ENCODE assay signal across 9 cellular contexts in genomic region chr15:64596701-64597468, GRCh38.
DNase-seq lines count a peak whose midpoint lies in the region; TF ChIP-seq lines count a peak whose summit lies in the region.
"Had no signal": no experiment of that assay in that cellular context is flagged by ENCODE, and none has a peak within 500 bp of the region (broad histone marks: within the 10 kb centered on the region; RNA-seq: fewer than 3 reads in every experiment).

No MANE protein-coding gene starts in this region.

- no peak overlapping the region for H2BK120ac ChIP-seq in neuronal stem cell (ENCODE audit: low read depth, low read length)

- H3K27me3 Mint-ChIP-seq in T-helper 2 cell treated with Interferon-gamma antibody and Interleukin-4, amounts not matched to agents 5 μg/mL and 100 μg/mL, for 36 hours (ENCODE audit: low read depth): no peaks in the 10 kb centered on the region
- H3K27me3 Mint-ChIP-seq in Calu3 (ENCODE audit: unreplicated experiment): no peaks in the 10 kb centered on the region
- H3K27me3 Mint-ChIP-seq: dendritic cell treated with granulocyte-macrophage colony-stimulating factor and Interleukin-4, amounts not matched to agents 40 ng/mL and 50 ng/mL, for 4 days had no signal

- H4K91ac ChIP-seq in neuronal stem cell (ENCODE audit: low read depth, low read length, poor library complexity): no peak overlapping the region

- no peak overlapping the region for H3K4me2 ChIP-seq in neuronal stem cell (ENCODE audit: insufficient read depth, low read length, poor library complexity, severe bottlenecking)

- no peak overlapping the region for H3K4ac ChIP-seq in neuronal stem cell (ENCODE audit: low read length)

- intact Hi-C loops in Calu3 (cut with micrococcal nuclease; ENCODE audit: unreplicated experiment): no loop called here

- no peak overlapping the region for H3K18ac ChIP-seq in neuronal stem cell (ENCODE audit: low read length)

- peaks cover 10 to 11% of the 10 kb centered on the region in 2 donors for H3K4me1 ChIP-seq in neuronal stem cell (ENCODE audit: control insufficient read depth in 2 of 2, insufficient read depth in 1 of 2, low read depth in 1 of 2, low read length in 2 of 2)

- no peak overlapping the region for H3K9ac ChIP-seq in neuronal stem cell (ENCODE audit: low read depth, low read length, poor library complexity)

- H3K14ac ChIP-seq in neuronal stem cell (ENCODE audit: low read length): no peak overlapping the region

- H3K9me3 ChIP-seq in neuronal stem cell (replicated peaks in 1 of 2; ENCODE audit: control insufficient read depth in 2 of 2, insufficient read depth in 1 of 2, low read depth in 1 of 2, low read length in 2 of 2): no peaks in the 10 kb centered on the region

- H3K23ac ChIP-seq in neuronal stem cell (ENCODE audit: low read depth, low read length, poor library complexity): no peak overlapping the region

- no peak overlapping the region for H2BK15ac ChIP-seq in neuronal stem cell (ENCODE audit: low read length)

- peaks cover 50% of the 10 kb centered on the region for H3K4me1 Mint-ChIP-seq in T-helper 2 cell treated with Interferon-gamma antibody and Interleukin-4, amounts not matched to agents 5 μg/mL and 100 μg/mL, for 36 hours (ENCODE audit: low read depth)
- peaks cover 17% of the 10 kb centered on the region for H3K4me1 Mint-ChIP-seq in Calu3 (ENCODE audit: low read depth, unreplicated experiment)

- H3K27ac Mint-ChIP-seq in T-helper 2 cell treated with Interferon-gamma antibody and Interleukin-4, amounts not matched to agents 5 μg/mL and 100 μg/mL, for 36 hours: peak overlapping the region; percentile 93
- no peak overlapping the region for H3K27ac Mint-ChIP-seq in Calu3 (ENCODE audit: unreplicated experiment)
- H3K27ac Mint-ChIP-seq: dendritic cell treated with granulocyte-macrophage colony-stimulating factor and Interleukin-4, amounts not matched to agents 40 ng/mL and 50 ng/mL, for 4 days had no signal

- CTCF ChIA-PET in Calu3 (lab: Charles Lee): interaction anchor here (0.6 to 0.9 kb wide), 3 partner anchors 21 to 60 kb away, joined by 3 to 11 read pairs (median 3); no protein-coding TSS in a partner anchor

- no peak overlapping the region for H4K8ac ChIP-seq in neuronal stem cell (ENCODE audit: low read depth, low read length)

- H2BK5ac ChIP-seq in neuronal stem cell (ENCODE audit: low read length): no peak overlapping the region

- peak overlapping the region; percentile 89 for H3K4me3 Mint-ChIP-seq in T-helper 2 cell treated with Interferon-gamma antibody and Interleukin-4, amounts not matched to agents 5 μg/mL and 100 μg/mL, for 36 hours
- no peak overlapping the region for H3K4me3 Mint-ChIP-seq in Calu3 (ENCODE audit: low read depth, unreplicated experiment)
- H3K4me3 Mint-ChIP-seq: dendritic cell treated with granulocyte-macrophage colony-stimulating factor and Interleukin-4, amounts not matched to agents 40 ng/mL and 50 ng/mL, for 4 days had no signal

- peaks cover 2% of the 10 kb centered on the region for H3K79me1 ChIP-seq in neuronal stem cell (ENCODE audit: low read depth, low read length)

- no peak for TF ChIP-seq CTCF in Calu3 (IDR thresholded peaks at IDR 0.05; ENCODE audit: unreplicated experiment)

- BruUV-seq in Calu3 (replicated peaks; lab: Mats Ljungman, UMichigan): no TSS peak

- peak; percentile 14 for DNase-seq in stimulated activated CD4-positive, alpha-beta T cell treated with anti-CD3 and anti-CD28 coated beads, Interleukin-4, amount 100 ng/mL, for 24 hours
- no peak for DNase-seq in stimulated activated CD4-positive, alpha-beta T cell treated with anti-CD3 and anti-CD28 coated beads, Interleukin-12 subunit alpha, Interleukin-12 subunit beta, amount 100 ng/mL, for 4 hours
- DNase-seq in NCI-H1092 treated with DMSO at 0.1 percent for 48 hours (lab: John Stamatoyannopoulos, UW) (peak; percentile 75), fibroblast of peridontal ligament (ENCODE audit: extremely low read depth) (peak; percentile 68), neuronal stem cell (ENCODE audit: low spot score) (peak; percentile 53), Calu3 (no peak), T1000 (lab: John Stamatoyannopoulos, UW) (no peak)
- DNase-seq in T-helper 2 cell treated with Interferon-gamma antibody and Interleukin-4, amounts not matched to agents 5 μg/mL and 100 μg/mL, for 36 hours (ENCODE audit: low spot score): peak; percentile 26

- no peak overlapping the region for H2AFZ ChIP-seq in neuronal stem cell (ENCODE audit: low read length)

- no peaks in the 10 kb centered on the region for H3K36me3 ChIP-seq in neuronal stem cell (replicated peaks in 1 of 2; ENCODE audit: control insufficient read depth in 2 of 2, insufficient read depth in 2 of 2, low read length in 2 of 2)

- H2AK5ac ChIP-seq in neuronal stem cell (ENCODE audit: low read depth, low read length): no peak overlapping the region

- no peaks in the 10 kb centered on the region for H3K27me3 ChIP-seq in neuronal stem cell (ENCODE audit: control insufficient read depth in 3 of 3, insufficient read depth in 3 of 3, low read depth in 1 of 3, low read length in 3 of 3)

- H3K9me3 Mint-ChIP-seq in T-helper 2 cell treated with Interferon-gamma antibody and Interleukin-4, amounts not matched to agents 5 μg/mL and 100 μg/mL, for 36 hours: no peaks in the 10 kb centered on the region
- H3K9me3 Mint-ChIP-seq in Calu3 (ENCODE audit: low read depth, unreplicated experiment): no peaks in the 10 kb centered on the region
- H3K9me3 Mint-ChIP-seq: dendritic cell treated with granulocyte-macrophage colony-stimulating factor and Interleukin-4, amounts not matched to agents 40 ng/mL and 50 ng/mL, for 4 days had no signal

- peaks cover 12% of the 10 kb centered on the region for H3K36me3 Mint-ChIP-seq in T-helper 2 cell treated with Interferon-gamma antibody and Interleukin-4, amounts not matched to agents 5 μg/mL and 100 μg/mL, for 36 hours (ENCODE audit: low read depth)
- H3K36me3 Mint-ChIP-seq in Calu3 (ENCODE audit: insufficient read depth, unreplicated experiment): peaks cover 6% of the 10 kb centered on the region

- H3K4me3 ChIP-seq in neuronal stem cell (ENCODE audit: low read length in 2 of 2): no peak overlapping the region

- H2BK12ac ChIP-seq in neuronal stem cell (ENCODE audit: low read length): no peak overlapping the region

- no peak overlapping the region for H3K27ac ChIP-seq in neuronal stem cell (replicated peaks; ENCODE audit: low read length)

- no CpG with 5 or more reads among the region's 4 CpGs for WGBS in neuronal stem cell (ENCODE audit: extremely low coverage in 2 of 2, insufficient read length in 2 of 2, insufficient replicate concordance in 1 of 2), 2 donors

Comparison
In these comparisons a context has a peak if more than half of its experiments do, and no peak if none do; other contexts are left out.
1. DNase-seq: peak in stimulated activated CD4-positive, alpha-beta T cell treated with anti-CD3 and anti-CD28 coated beads, Interleukin-4, amount 100 ng/mL, for 24 hours (single experiment), NCI-H1092 treated with DMSO at 0.1 percent for 48 hours (single experiment), T-helper 2 cell treated with Interferon-gamma antibody and Interleukin-4, amounts not matched to agents 5 μg/mL and 100 μg/mL, for 36 hours (single experiment), fibroblast of peridontal ligament (single experiment) and neuronal stem cell (single experiment); none in stimulated activated CD4-positive, alpha-beta T cell treated with anti-CD3 and anti-CD28 coated beads, Interleukin-12 subunit alpha, Interleukin-12 subunit beta, amount 100 ng/mL, for 4 hours (single experiment), Calu3 (single experiment) and T1000 (single experiment).